8 cellular contexts compared by ENCODE assay signal in genomic region chr14:24141030-24141880, GRCh38. TPM values are rescaled to one million over a fixed set of nuclear protein-coding genes. Genes with fewer than 3 reads are reported as not detected.
DNase-seq lines count a peak whose midpoint lies in the region; ATAC-seq and TF ChIP-seq lines count a peak whose summit lies in the region.

EMC9 (minus strand) TSS chr14:24141591; CDS start chr14:24141304, 287 bp downstream.

- H3K9ac ChIP-seq in skeletal muscle tissue (ENCODE audit: low read depth in 1 of 3, low read length in 3 of 3) = peak within 1 kb of the TSS; percentile 85 to 95 (median 93)

- peak; percentile 97 for DNase-seq in AG04450 (ENCODE audit: low read depth, low spot score)
- DNase-seq in NCI-H2196 treated with DMSO at 0.1 percent for 48 hours (lab: John Stamatoyannopoulos, UW; ENCODE audit: unreplicated experiment) = peak; percentile 99
- DNase-seq in breast epithelium (ENCODE audit: low spot score in 2 of 2) = peak; percentile 100

- intact Hi-C loops in breast epithelium (cut with DNase I; ENCODE audit: low total_unique reads) = no loop called here

- H3K4me1 ChIP-seq in breast epithelium = peaks cover 5 to 25% of the 10 kb centered on the region in 2 donors
- peaks cover 56 to 82% (median 57%) of the 10 kb centered on the region in 3 donors for H3K4me1 ChIP-seq in skeletal muscle tissue (ENCODE audit: control insufficient read depth in 3 of 3, insufficient read depth in 3 of 3, low read length in 3 of 3)

- POLR2A ChIA-PET in AG04450 (lab: Yijun Ruan, JAX) = interaction anchor here (0.6 to 1.2 kb wide), 9 partner anchors 20 to 164 kb away, joined by 3 to 12 read pairs (median 3); partner anchors contain the start of genes DCAF11, IRF9, NRL and TINF2

- H3K9me3 ChIP-seq in AG04450 (ENCODE audit: control insufficient read depth, insufficient read depth, low read length) (no peaks in the 10 kb centered on the region), breast epithelium (no peaks in the 10 kb centered on the region), iPS-18c (ENCODE audit: control insufficient read depth, insufficient read depth, low read length) (no peaks in the 10 kb centered on the region), skeletal muscle tissue (ENCODE audit: control insufficient read depth in 3 of 3, low read length in 3 of 3) (no peaks in the 10 kb centered on the region)

- ATAC-seq in GM18870 (IDR thresholded peaks at IDR 0.05; ENCODE audit: unreplicated experiment) = peak; percentile 79
- peak; percentile 78 for ATAC-seq in HG03135 (IDR thresholded peaks at IDR 0.05; ENCODE audit: unreplicated experiment)

- TF ChIP-seq POLR2A in breast epithelium (IDR thresholded peaks at IDR 0.05) = peak; percentile 64

- CTCF ChIA-PET in AG04450 (lab: Charles Lee) = interaction anchor here (0.5 to 1.3 kb wide), 10 partner anchors 20 to 1827 kb away, joined by 3 to 5 read pairs (median 4); partner anchors contain the start of gene IRF9

- H3K27me3 ChIP-seq in AG04450 (ENCODE audit: control insufficient read depth, insufficient read depth, low read length) = no peaks in the 10 kb centered on the region
- no peaks in the 10 kb centered on the region for H3K27me3 ChIP-seq in breast epithelium
- no peaks in the 10 kb centered on the region for H3K27me3 ChIP-seq in skeletal muscle tissue (ENCODE audit: control insufficient read depth in 3 of 3, insufficient read depth in 3 of 3, low read length in 3 of 3)

- TF ChIP-seq CTCF in AG04450 (IDR thresholded peaks at IDR 0.05; ENCODE audit: low read depth, low read length) (peak; percentile 48), VCaP (conservative IDR thresholded peaks at IDR 0.05) (peak; percentile 41), breast epithelium (IDR thresholded peaks at IDR 0.05) (peak; percentile 62 to 75 (median 75))

- H3K36me3 ChIP-seq in breast epithelium = no peaks in the 10 kb centered on the region
- H3K36me3 ChIP-seq in skeletal muscle tissue (ENCODE audit: control insufficient read depth in 3 of 3, insufficient read depth in 3 of 3, low read length in 3 of 3) = peaks cover 28 to 35% (median 32%) of the 10 kb centered on the region in 3 donors

- H3K4me3 ChIP-seq in AG04450 (ENCODE audit: low read depth, low read length) (peak within 1 kb of the TSS; percentile 95), breast epithelium (peak within 1 kb of the TSS; percentile 74 to 81 (median 77)), iPS-18c (ENCODE audit: insufficient read depth, low read depth, low read length) (peak within 1 kb of the TSS; percentile 73), skeletal muscle tissue (ENCODE audit: low read length in 3 of 3) (peak within 1 kb of the TSS; percentile 85 to 97 (median 93))

- H3K27ac ChIP-seq in AG04450 (ENCODE audit: low read depth, low read length) (peak within 1 kb of the TSS; percentile 81), VCaP (peak within 1 kb of the TSS; percentile 90), breast epithelium (peak within 1 kb of the TSS; percentile 86 to 95), skeletal muscle tissue (ENCODE audit: low read depth, low read length) (peak within 1 kb of the TSS; percentile 86)

RNA-seq across cellular contexts. Expression of gene EMC9, which starts in this region (rescaled TPM):
- 4.4 and 6.3 TPM in 2 replicates for polyA plus RNA-seq in AG04450 (2011; rRNA removed)
- polyA minus RNA-seq in AG04450 (2011; rRNA and poly(A)+ RNA removed) = 2.3 and 3.2 TPM in 2 replicates
- 10 to 100 TPM; 13.4 to 19.0 (median 16.5) TPM for total RNA-seq in breast epithelium
- total RNA-seq in skeletal muscle tissue = 12.0 TPM

Comparison
In these comparisons a context has a peak if more than half of its experiments do, and no peak if none do; other contexts are left out.
1. Peak in every context shown above with its lines: DNase-seq, ATAC-seq, H3K4me3 ChIP-seq and H3K27ac ChIP-seq.